In genomic region chr12:34333337-34333736, GRCh38 we compare ENCODE assay signal across 16 cellular contexts.
DNase-seq lines count a peak whose midpoint lies in the region; ATAC-seq and TF ChIP-seq lines count a peak whose summit lies in the region.
"Had no signal": no experiment of that assay in that cellular context is flagged by ENCODE, and none has a peak within 500 bp of the region (broad histone marks: within the 10 kb centered on the region; RNA-seq: fewer than 3 reads in every experiment).

No MANE protein-coding gene starts in this region.

- CTCF ChIA-PET in RWPE1 (lab: Yijun Ruan, JAX), result no interaction called here

- intact Hi-C loops in uterus (cut with DNase I; ENCODE audit: low total_unique reads) (no loop called here), body of pancreas (cut with DNase I) (no loop called here)

- H3K4me3 ChIP-seq in uterus (no peak overlapping the region), body of pancreas (no peak overlapping the region)

- ATAC-seq in HG02938 (IDR thresholded peaks at IDR 0.05; ENCODE audit: unreplicated experiment), result no peak
- ATAC-seq in body of pancreas, result no peak

- no peak for TF ChIP-seq CTCF in RWPE1 (conservative IDR thresholded peaks at IDR 0.05; ENCODE audit: low read depth)
- TF ChIP-seq CTCF in uterus (IDR thresholded peaks at IDR 0.05), result no peak
- TF ChIP-seq CTCF in body of pancreas (IDR thresholded peaks at IDR 0.05), result no peak

- DNase-seq in NCI-H2227 (lab: John Stamatoyannopoulos, UW; ENCODE audit: unreplicated experiment) (peak; percentile 12), NCI-H2227 treated with DMSO at 0.1 percent for 48 hours (lab: John Stamatoyannopoulos, UW) (no peak), Daoy (ENCODE audit: low read depth) (peak; percentile 55), NCI-H774 (lab: John Stamatoyannopoulos, UW) (peak; percentile 42), RWPE1 (ENCODE audit: low spot score) (peak; percentile 9), uterus (no peak), body of pancreas (no peak)
- DNase-seq: C1 segment of cervical spinal cord; Calu3; CD4-positive, alpha-beta T cell; DMS 273 treated with DMSO at 0.1 percent for 48 hours; DMS79 treated with DMSO at 0.1 percent for 48 hours; GDM1; HCEC 1CT; IMR-90 had no signal

- peaks cover 0 to 7% of the 10 kb centered on the region in 2 donors for H3K9me3 ChIP-seq in uterus
- H3K9me3 ChIP-seq in body of pancreas, result peaks cover 0 to 13% (median 0%) of the 10 kb centered on the region in 3 donors

- H3K4me1 ChIP-seq in uterus (no peaks in the 10 kb centered on the region), body of pancreas (no peaks in the 10 kb centered on the region)

- H3K27me3 ChIP-seq in uterus (no peaks in the 10 kb centered on the region), body of pancreas (no peaks in the 10 kb centered on the region)

- H3K27ac ChIP-seq in RWPE1 (no peak overlapping the region), uterus (no peak overlapping the region), body of pancreas (no peak overlapping the region)

- POLR2A ChIA-PET in RWPE1 (lab: Yijun Ruan, JAX; ENCODE audit: low non-redundant PET), result no interaction called here

- 48 to 58% methylated on average over 7 to 24 of the region's 24 CpGs for WGBS in body of pancreas, 2 donors

- TF ChIP-seq POLR2A in uterus (IDR thresholded peaks at IDR 0.05), result no peak
- no peak for TF ChIP-seq POLR2A in body of pancreas (IDR thresholded peaks at IDR 0.05)

- H3K36me3 ChIP-seq in uterus (no peaks in the 10 kb centered on the region), body of pancreas (replicated peaks in 1 of 2; ENCODE audit: insufficient read depth in 1 of 2, low read depth in 2 of 2) (no peaks in the 10 kb centered on the region)

Comparison
In these comparisons a context has a peak if more than half of its experiments do, and no peak if none do; other contexts are left out.
1. DNase-seq: peak in NCI-H2227 (single experiment), Daoy (single experiment), NCI-H774 (single experiment) and RWPE1 (single experiment); none in NCI-H2227 treated with DMSO at 0.1 percent for 48 hours (single experiment), uterus (0 of 2) and body of pancreas (0 of 4).